ENCODE assay signal across 15 cellular contexts in the genomic region with DNA sequence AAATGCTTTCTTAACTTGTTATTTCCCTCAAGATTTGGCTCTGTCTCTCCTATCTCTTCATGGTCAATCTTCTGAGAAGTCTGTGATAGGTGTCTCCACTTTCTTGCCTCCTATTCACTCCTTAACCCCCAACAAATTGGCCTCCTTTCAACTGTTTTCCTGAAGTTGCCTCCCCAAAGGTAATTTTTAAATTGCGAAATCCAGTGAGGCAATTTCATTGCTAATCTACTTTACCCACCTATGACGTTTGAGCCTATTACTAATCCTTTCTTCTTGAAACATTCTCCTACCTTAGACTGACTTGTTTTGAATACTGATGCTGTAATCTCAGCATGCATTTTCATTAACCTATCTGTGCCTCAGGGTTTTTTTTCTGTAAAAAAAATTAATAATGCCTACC. TPM values are rescaled to one million over a fixed set of nuclear protein-coding genes. Genes with fewer than 3 reads are reported as not detected.
DNase-seq lines count a peak whose midpoint lies in the region; ATAC-seq and TF ChIP-seq lines count a peak whose summit lies in the region.
"Had no signal": no experiment of that assay in that cellular context is flagged by ENCODE, and none has a peak within 500 bp of the region (broad histone marks: within the 10 kb centered on the region; RNA-seq: fewer than 3 reads in every experiment).

No MANE protein-coding gene starts in this region.

- no peak overlapping the region for H4K8ac ChIP-seq in IMR-90 (ENCODE audit: low read depth in 2 of 2, low read length in 2 of 2)

- H4K20me1 ChIP-seq in IMR-90 (ENCODE audit: insufficient read depth, low read length) (no peaks in the 10 kb centered on the region), KMS-11 (ENCODE audit: insufficient read depth) (no peaks in the 10 kb centered on the region)

- POLR2A ChIA-PET in IMR-90 (lab: Charles Lee; ENCODE audit: unreplicated experiment), result no interaction called here

- no peak for ATAC-seq in IMR-90 (ENCODE audit: low read depth)
- ATAC-seq in foreskin keratinocyte, result peak; percentile 24
- no peak for ATAC-seq in HG03135 (IDR thresholded peaks at IDR 0.05; ENCODE audit: unreplicated experiment)
- no peak for ATAC-seq in stimulated activated naive CD8-positive, alpha-beta T cell treated with anti-CD3 and anti-CD28 coated beads, Interleukin-15, Interleukin-2, amounts not matched to agents 100 U/mL and 50 U/mL, for 24 hours

- no peaks in the 10 kb centered on the region for H3K79me2 ChIP-seq in KMS-11 (ENCODE audit: insufficient read depth, low read depth)

- no peak for TF ChIP-seq RAD21 in IMR-90 (IDR thresholded peaks at IDR 0.05; ENCODE audit: low read length)

- no peak overlapping the region for H2AK9ac ChIP-seq in IMR-90 (replicated peaks; ENCODE audit: low read depth, low read length, poor library complexity)

- CTCF ChIA-PET in IMR-90 (lab: Yijun Ruan, JAX), result interaction anchor here (0.6 kb wide), 1 partner anchor 258 kb away, joined by 3 read pairs; no protein-coding TSS in a partner anchor

- H2BK20ac ChIP-seq in IMR-90 (ENCODE audit: low read depth, low read length), result no peak overlapping the region

- TF ChIP-seq CTCF in IMR-90 (conservative IDR thresholded peaks at IDR 0.05; ENCODE audit: low read depth, low read length) (no peak), KMS-11 (conservative IDR thresholded peaks at IDR 0.05; ENCODE audit: low read depth, low read length) (no peak), foreskin keratinocyte (conservative IDR thresholded peaks at IDR 0.05) (no peak)

- in situ Hi-C loops in IMR-90 (cut with MboI; ENCODE audit: low sequenced_read_pairs), result no loop called here

- H3K23ac ChIP-seq in IMR-90 (ENCODE audit: low read depth, low read length), result no peak overlapping the region

- H3K9ac ChIP-seq in IMR-90 (ENCODE audit: low read depth, low read length) (no peak overlapping the region), KMS-11 (no peak overlapping the region)
- H3K9ac ChIP-seq: GM23248 had no signal

- no peaks in the 10 kb centered on the region for H3K36me3 ChIP-seq in IMR-90 (ENCODE audit: control insufficient read depth, insufficient read depth, low read length)
- H3K36me3 ChIP-seq in KMS-11 (ENCODE audit: insufficient read depth), result no peaks in the 10 kb centered on the region

- no peak overlapping the region for H2BK15ac ChIP-seq in IMR-90 (ENCODE audit: low read depth, low read length)

- no peak overlapping the region for H2BK5ac ChIP-seq in IMR-90 (ENCODE audit: low read depth, low read length, poor library complexity, severe bottlenecking)

- BruUV-seq in IMR-90 (replicated peaks; lab: Mats Ljungman, UMichigan), result no TSS peak

- H3K4me1 ChIP-seq in IMR-90 (ENCODE audit: control insufficient read depth, insufficient read depth, low read length) (no peaks in the 10 kb centered on the region), KMS-11 (ENCODE audit: low read depth, poor library complexity, severe bottlenecking) (peaks cover 15% of the 10 kb centered on the region), foreskin keratinocyte (no peaks in the 10 kb centered on the region)
- H3K4me1 ChIP-seq: Caco-2 had no signal

- no peak overlapping the region for H3K18ac ChIP-seq in IMR-90 (ENCODE audit: low read depth, low read length)

- no peak overlapping the region for H4K91ac ChIP-seq in IMR-90 (ENCODE audit: insufficient read depth, low read depth, low read length)

- H2AFZ ChIP-seq in IMR-90 (replicated peaks; ENCODE audit: low read length, poor library complexity) (no peak overlapping the region), KMS-11 (ENCODE audit: low read depth) (no peak overlapping the region)
- H2AFZ ChIP-seq: GM23248 had no signal

- intact Hi-C loops in IMR-90 (cut with micrococcal nuclease), result no loop called here

- H3K14ac ChIP-seq in IMR-90 (replicated peaks; ENCODE audit: low read depth, low read length), result no peak overlapping the region

- H3K4ac ChIP-seq in IMR-90 (ENCODE audit: low read depth, low read length), result no peak overlapping the region

- H3K9me3 ChIP-seq in IMR-90 (ENCODE audit: control insufficient read depth, insufficient read depth, low read length), result no peaks in the 10 kb centered on the region
- H3K9me3 ChIP-seq: Caco-2 had no signal

- no peak overlapping the region for H3K4me3 ChIP-seq in IMR-90 (ENCODE audit: insufficient read depth, low read depth, low read length)
- H3K4me3 ChIP-seq in KMS-11 (IDR thresholded peaks at IDR 0.05; ENCODE audit: insufficient read depth, low read depth, low read length), result no peak overlapping the region
- H3K4me3 ChIP-seq: GM23248 had no signal

- H2BK120ac ChIP-seq in IMR-90 (ENCODE audit: low read depth, low read length), result no peak overlapping the region

- H4K5ac ChIP-seq in IMR-90 (ENCODE audit: low read depth, low read length), result no peak overlapping the region

- dilution Hi-C loops in IMR-90 (cut with HindIII; ENCODE audit: low sequenced_read_pairs, unreplicated experiment), result no loop called here

- H3K27ac ChIP-seq in IMR-90 (ENCODE audit: insufficient read depth, low read length) (no peak overlapping the region), KMS-11 (no peak overlapping the region), foreskin keratinocyte (no peak overlapping the region)
- H3K27ac ChIP-seq: C4-2B, GM23248, HL-60 had no signal

- H2AK5ac ChIP-seq in IMR-90 (ENCODE audit: low read depth, low read length), result no peak overlapping the region

- no CpG with 5 or more reads among the region's 2 CpGs for WGBS in IMR-90 (ENCODE audit: extremely low coverage in 2 of 2, insufficient read length in 1 of 2), 2 experiments

- TF ChIP-seq POLR2A in IMR-90 (IDR thresholded peaks at IDR 0.05; ENCODE audit: low read depth, low read length), result no peak

- H3K27me3 ChIP-seq in IMR-90 (ENCODE audit: control insufficient read depth, insufficient read depth, low read length) (peaks cover 21% of the 10 kb centered on the region), KMS-11 (ENCODE audit: insufficient read depth, low read depth) (no peaks in the 10 kb centered on the region), foreskin keratinocyte (peaks cover 57% of the 10 kb centered on the region)

- no peak overlapping the region for H3K56ac ChIP-seq in IMR-90 (ENCODE audit: extremely low read depth, insufficient read depth, low read length)

- H3K79me1 ChIP-seq in IMR-90 (ENCODE audit: low read depth in 1 of 2, low read length in 2 of 2), result no peaks in the 10 kb centered on the region

- H3K9me1 ChIP-seq in IMR-90 (ENCODE audit: insufficient read depth, low read length), result no peaks in the 10 kb centered on the region

- H3K4me2 ChIP-seq in IMR-90 (ENCODE audit: low read depth, low read length) (no peak overlapping the region), KMS-11 (0 out of 2 replicates have a peak overlapping the region, but pooled peaks have one; percentile 6)

- DNase-seq in IMR-90 (no peak), amniotic epithelial cell (ENCODE audit: low read depth) (peak; percentile 51), foreskin keratinocyte (peak; percentile 36 to 68)
- no peak for DNase-seq in activated CD4-positive, alpha-beta T cell treated with anti-CD3 and anti-CD28 coated beads, Interleukin-2, amount 50 U/mL, for 1 hour
- no peak for DNase-seq in stimulated activated naive CD8-positive, alpha-beta T cell treated with anti-CD3 and anti-CD28 coated beads, Interleukin-15, Interleukin-2, amounts not matched to agents 100 U/mL and 50 U/mL, for 24 hours
- DNase-seq: AML-193; Caco-2; CD4-positive, alpha-beta T cell; GM23248; HCEC 1CT had no signal

TF ChIP-seq in IMR-90, 13 proteins besides CTCF, POLR2A, EP300 and RAD21:
- TF ChIP-seq FOS (IDR thresholded peaks at IDR 0.05; ENCODE audit: low read depth, low read length) (no peak), CEBPB (IDR thresholded peaks at IDR 0.05; ENCODE audit: low read depth, low read length) (peak; percentile 47; the same call in 1 of the 2 replicates), MAZ (IDR thresholded peaks at IDR 0.05; ENCODE audit: borderline replicate concordance, low read depth, low read length) (no peak)

RNA-seq across cellular contexts. Expression of gene KCNH5, which starts 6.0 kb away (rescaled TPM):
- total RNA-seq in IMR-90 (2012; rRNA removed) (under 0.01 TPM in 2 replicates), foreskin keratinocyte (not detected in 2 replicates)
- polyA plus RNA-seq in IMR-90 (2012; rRNA removed) (0.03 and 0.04 TPM in 2 replicates), foreskin keratinocyte (not detected in 2 replicates)
- 0.01 and 0.02 TPM in 2 replicates for polyA plus RNA-seq in IMR-90 (2012; cell fraction: cytosol; rRNA removed)
- 0.05 TPM in 1 of 2 replicates, not detected in the other for polyA plus RNA-seq in IMR-90 (2012; cell fraction: nucleus; rRNA removed; ENCODE audit: low replicate concordance)
- total RNA-seq: Caco-2; CD4-positive, alpha-beta T cell; GM23248 had no signal
- polyA plus RNA-seq: GM23248, IgD-negative memory B cell had no signal

Comparison
In these comparisons a context has a peak if more than half of its experiments do, and no peak if none do; other contexts are left out.
1. DNase-seq: peak in amniotic epithelial cell (single experiment) and foreskin keratinocyte (2 of 2); none in IMR-90 (single experiment), activated CD4-positive, alpha-beta T cell treated with anti-CD3 and anti-CD28 coated beads, Interleukin-2, amount 50 U/mL, for 1 hour (single experiment) and stimulated activated naive CD8-positive, alpha-beta T cell treated with anti-CD3 and anti-CD28 coated beads, Interleukin-15, Interleukin-2, amounts not matched to agents 100 U/mL and 50 U/mL, for 24 hours (single experiment).